Comparison of ENCODE assay signal across 8 cellular contexts in the genomic region with DNA sequence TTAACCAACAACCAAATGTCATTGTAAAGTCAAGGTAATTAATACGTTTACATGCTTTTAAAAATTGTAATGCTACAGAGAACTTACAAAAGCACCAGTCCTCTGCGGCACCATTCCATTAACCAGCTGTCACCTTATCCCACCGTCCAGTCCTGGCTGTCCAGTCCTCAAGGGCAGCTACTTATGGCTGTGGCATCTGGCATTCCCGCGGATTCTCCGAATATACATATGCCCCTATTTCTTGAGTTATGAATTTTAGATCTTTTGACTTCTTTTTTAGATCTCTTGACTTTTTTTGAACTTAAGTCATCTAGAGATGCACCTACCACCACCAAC. TPM values are rescaled to one million over a fixed set of nuclear protein-coding genes. Genes with fewer than 3 reads are reported as not detected.
DNase-seq lines count a peak whose midpoint lies in the region; ATAC-seq, FAIRE-seq and TF ChIP-seq lines count a peak whose summit lies in the region.

No MANE protein-coding gene starts in this region.

- intact Hi-C loops in K562 (cut with micrococcal nuclease): no loop called here
- intact Hi-C loops in lower lobe of right lung (cut with DNase I): no loop called here

- ATAC-seq in activated T-cell treated with anti-CD3 and anti-CD28 coated beads, Interleukin-2, amount 50 U/mL, for 4 hours: no peak
- ATAC-seq in K562: peak; percentile 39
- peak in 1 of 2 donors; percentile 20 for ATAC-seq in lower lobe of right lung
- ATAC-seq in HG03439 (IDR thresholded peaks at IDR 0.05; ENCODE audit: unreplicated experiment): no peak

- no peak for DNase-seq in activated T-cell treated with anti-CD3 and anti-CD28 coated beads, Interleukin-2, amount 50 U/mL, for 4 hours
- DNase-seq in activated T-cell treated with anti-CD3 and anti-CD28 coated beads for 4 hours: no peak
- DNase-seq in K562 (ENCODE audit: extremely low read depth in 1 of 4, low spot score in 3 of 4): no peak
- DNase-seq in lower lobe of right lung: no peak
- no peak for DNase-seq in ACHN
- no peak for DNase-seq in NAMALWA (ENCODE audit: low spot score)

- no peaks in the 10 kb centered on the region for H3K27me3 Mint-ChIP-seq in activated T-cell treated with anti-CD3 and anti-CD28 coated beads, Interleukin-2, amount 50 U/mL, for 4 hours (ENCODE audit: low read depth)

- peaks cover 20 to 21% of the 10 kb centered on the region in 2 experiments; a peak in 4 of 5 replicates for H3K4me1 ChIP-seq in K562 (replicated peaks in 1 of 2; ENCODE audit: control insufficient read depth in 2 of 2, insufficient read depth in 2 of 2, low read length in 2 of 2)
- peaks cover 22% of the 10 kb centered on the region for H3K4me1 ChIP-seq in lower lobe of right lung
- H3K4me1 ChIP-seq in urinary bladder (ENCODE audit: insufficient read depth): no peaks in the 10 kb centered on the region

- no peaks in the 10 kb centered on the region for H3K9me1 ChIP-seq in K562 (ENCODE audit: control insufficient read depth, insufficient read depth, low read length)

- no peak for TF ChIP-seq POLR2A in K562 (conservative IDR thresholded peaks at IDR 0.05)

- H3K9me3 ChIP-seq in K562 (replicated peaks; ENCODE audit: control insufficient read depth, insufficient read depth, low read depth, low read length) (no peaks in the 10 kb centered on the region), lower lobe of right lung (no peaks in the 10 kb centered on the region)

- BruUV-seq in K562 (replicated peaks; lab: Mats Ljungman, UMichigan): no TSS peak

- FAIRE-seq in K562 (lab: Jason Lieb, UNC): no peak

- H3K79me2 ChIP-seq in K562 (ENCODE audit: control insufficient read depth, insufficient read depth, low read length): peaks cover 12% of the 10 kb centered on the region; the same call in 2 of the 3 replicates

- POLR2A ChIA-PET in K562 (lab: Yijun Ruan, JAX): interaction anchor here (0.8 kb wide), 1 partner anchor 87 kb away, joined by 3 read pairs; no protein-coding TSS in a partner anchor

- H3K36me3 Mint-ChIP-seq in activated T-cell treated with anti-CD3 and anti-CD28 coated beads, Interleukin-2, amount 50 U/mL, for 4 hours (ENCODE audit: insufficient read depth): no peaks in the 10 kb centered on the region

- no peak for TF ChIP-seq CTCF in K562 (IDR thresholded peaks at IDR 0.05 in 2 of 3, conservative IDR thresholded peaks at IDR 0.05 in 1 of 3; ENCODE audit: insufficient read depth in 2 of 3, low read depth in 1 of 3, low read length in 3 of 3)
- TF ChIP-seq CTCF in lower lobe of right lung (IDR thresholded peaks at IDR 0.05): no peak

- H3K9ac ChIP-seq in K562 (ENCODE audit: insufficient read depth in 1 of 2, low read depth in 2 of 2, low read length in 2 of 2): peak overlapping the region in 1 of 2 experiments; percentile 92; a peak in 2 of 4 replicates

- no peak for TF ChIP-seq RAD21 in K562 (CRISPR knock-in tag; conservative IDR thresholded peaks at IDR 0.05 in 1 of 2, IDR thresholded peaks at IDR 0.05 in 1 of 2)

- CTCF ChIA-PET in K562 (lab: Yijun Ruan, JAX; ENCODE audit: low intra/inter-chr PET ratio): no interaction called here

- H4K20me1 ChIP-seq in K562 (replicated peaks; ENCODE audit: control insufficient read depth, insufficient read depth, low read length): peaks cover 29% of the 10 kb centered on the region

- under 1% methylated on average over 6 of the region's 6 CpGs for WGBS in K562 (ENCODE audit: insufficient coverage, low coverage, missing lambda C conversion rate)
- WGBS in urinary bladder: 16% methylated on average over 6 of the region's 6 CpGs

- no peak overlapping the region for H3K27ac ChIP-seq in K562 (ENCODE audit: extremely low read depth, low read depth, low read length)
- H3K27ac ChIP-seq in lower lobe of right lung: peak overlapping the region; percentile 67
- no peak overlapping the region for H3K27ac ChIP-seq in urinary bladder (ENCODE audit: low read depth)

- H2AFZ ChIP-seq in K562 (ENCODE audit: low read depth, low read length): peak overlapping the region; percentile 86

- no peaks in the 10 kb centered on the region for H3K36me3 ChIP-seq in K562 (ENCODE audit: control insufficient read depth, insufficient read depth, low read length)
- no peaks in the 10 kb centered on the region for H3K36me3 ChIP-seq in lower lobe of right lung
- H3K36me3 ChIP-seq in urinary bladder (ENCODE audit: insufficient read depth): no peaks in the 10 kb centered on the region

- no peaks in the 10 kb centered on the region for H3K27me3 ChIP-seq in K562 (ENCODE audit: control insufficient read depth in 2 of 2, insufficient read depth in 2 of 2, low read length in 2 of 2)
- no peaks in the 10 kb centered on the region for H3K27me3 ChIP-seq in lower lobe of right lung (ENCODE audit: low read depth)

- no peaks in the 10 kb centered on the region for H3K9me3 Mint-ChIP-seq in activated T-cell treated with anti-CD3 and anti-CD28 coated beads, Interleukin-2, amount 50 U/mL, for 4 hours

- no peak for TF ChIP-seq EP300 in K562 (IDR thresholded peaks at IDR 0.05; ENCODE audit: low read length)

- H3K4me2 ChIP-seq in K562 (ENCODE audit: insufficient read depth, low read length): peak overlapping the region; percentile 77

- H3K4me3 ChIP-seq in K562: peak overlapping the region; percentile 81
- H3K4me3 ChIP-seq in lower lobe of right lung: peak overlapping the region; percentile 81
- H3K4me3 ChIP-seq in urinary bladder (ENCODE audit: low read depth, low read length): peak overlapping the region; percentile 78

- H3K4me3 Mint-ChIP-seq in activated T-cell treated with anti-CD3 and anti-CD28 coated beads, Interleukin-2, amount 50 U/mL, for 4 hours: peak overlapping the region; percentile 78

- in situ Hi-C loops in K562 (cut with MboI) (no loop called here), ACHN (cut with HindIII; ENCODE audit: low pct_ligation_motif_present, low pct_unique_long_range_greater_than_20kb, low sequenced_read_pairs) (no loop called here)

- H3K4me1 Mint-ChIP-seq in activated T-cell treated with anti-CD3 and anti-CD28 coated beads, Interleukin-2, amount 50 U/mL, for 4 hours (ENCODE audit: low read depth): peaks cover 9% of the 10 kb centered on the region

TF ChIP-seq in K562, 482 proteins besides CTCF, POLR2A, EP300 and RAD21:
- TF ChIP-seq, protein P1, sequence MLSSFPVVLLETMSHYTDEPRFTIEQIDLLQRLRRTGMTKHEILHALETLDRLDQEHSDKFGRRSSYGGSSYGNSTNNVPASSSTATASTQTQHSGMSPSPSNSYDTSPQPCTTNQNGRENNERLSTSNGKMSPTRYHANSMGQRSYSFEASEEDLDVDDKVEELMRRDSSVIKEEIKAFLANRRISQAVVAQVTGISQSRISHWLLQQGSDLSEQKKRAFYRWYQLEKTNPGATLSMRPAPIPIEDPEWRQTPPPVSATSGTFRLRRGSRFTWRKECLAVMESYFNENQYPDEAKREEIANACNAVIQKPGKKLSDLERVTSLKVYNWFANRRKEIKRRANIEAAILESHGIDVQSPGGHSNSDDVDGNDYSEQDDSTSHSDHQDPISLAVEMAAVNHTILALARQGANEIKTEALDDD (IDR thresholded peaks at IDR 0.05): 0 out of 2 replicates have a peak, but pooled peaks have one; percentile 55
- no peak for TF ChIP-seq HOXB6 (CRISPR knock-in tag; IDR thresholded peaks at IDR 0.05; ENCODE audit: borderline replicate concordance)
- 0 out of 2 replicates have a peak, but pooled peaks have one; percentile 39 for TF ChIP-seq TEAD2 (tag; IDR thresholded peaks at IDR 0.05)
- TF ChIP-seq ZNF311 (CRISPR knock-in tag; IDR thresholded peaks at IDR 0.05): 0 out of 2 replicates have a peak, but pooled peaks have one; percentile 62
- 0 out of 2 replicates have a peak, but pooled peaks have one; percentile 9 for TF ChIP-seq ELF4 (CRISPR knock-in tag; IDR thresholded peaks at IDR 0.05)
- TF ChIP-seq ZSCAN32 (CRISPR knock-in tag; IDR thresholded peaks at IDR 0.05): peak; percentile 40; the same call in 1 of the 2 replicates
- TF ChIP-seq, protein P2, sequence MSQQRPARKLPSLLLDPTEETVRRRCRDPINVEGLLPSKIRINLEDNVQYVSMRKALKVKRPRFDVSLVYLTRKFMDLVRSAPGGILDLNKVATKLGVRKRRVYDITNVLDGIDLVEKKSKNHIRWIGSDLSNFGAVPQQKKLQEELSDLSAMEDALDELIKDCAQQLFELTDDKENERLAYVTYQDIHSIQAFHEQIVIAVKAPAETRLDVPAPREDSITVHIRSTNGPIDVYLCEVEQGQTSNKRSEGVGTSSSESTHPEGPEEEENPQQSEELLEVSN (IDR thresholded peaks at IDR 0.05; ENCODE audit: borderline replicate concordance in 1 of 2, extremely low read depth in 1 of 2, insufficient read depth in 1 of 2, insufficient read length in 1 of 2, low read depth in 1 of 2, low read length in 1 of 2, poor library complexity in 1 of 2, severe bottlenecking in 1 of 2): no peak
- no peak for TF ChIP-seq CCAR2 (IDR thresholded peaks at IDR 0.05; ENCODE audit: low read depth, low read length)
- no peak for TF ChIP-seq NR2C2 (CRISPR knock-in tag; IDR thresholded peaks at IDR 0.05)
- TF ChIP-seq NR2C2 (tag; IDR thresholded peaks at IDR 0.05): peak; percentile 47; the same call in 1 of the 2 replicates

RNA-seq across cellular contexts. Expression of a gene that starts 0.4 kb away (rescaled TPM):
- 10 to 100 TPM in 2 of 3 donors, 1 to 10 TPM in 1; 10.0 to 10.6 (median 10.4) TPM for total RNA-seq in activated T-cell treated with anti-CD3 and anti-CD28 coated beads, Interleukin-2, amount 50 U/mL, for 4 hours
- 5.8 and 16.8 TPM in 2 replicates for total RNA-seq in K562 (2011; cell fraction: chromatin; rRNA removed; ENCODE audit: low replicate concordance)
- total RNA-seq in K562 (2011; cell fraction: nucleolus; rRNA removed): 17.5 and 24.3 TPM in 2 replicates
- total RNA-seq in K562 (2011; cell fraction: nucleoplasm; rRNA removed): 15.8 and 20.2 TPM in 2 replicates
- 14.1 and 16.0 TPM in 2 replicates for total RNA-seq in K562 (2014; rRNA removed)
- 4.5 and 5.8 TPM in 2 replicates for total RNA-seq in K562 (2014; rRNA removed; fragmentation: Illumina TruSeq; extraction: Trizol)
- 9.8 and 10.8 TPM in 2 replicates for total RNA-seq in K562 (2015; rRNA removed; fragmentation: Illumina TruSeq; extraction: Trizol)
- total RNA-seq in K562 (2021): 13.1 and 13.3 TPM in 2 replicates
- polyA plus RNA-seq in K562 (2011; rRNA removed): 12.1 and 16.9 TPM in 2 replicates
- polyA plus RNA-seq in K562 (2011; cell fraction: cytosol; rRNA removed): 20.8 and 35.7 TPM in 2 replicates
- 10.2 and 14.5 TPM in 2 replicates for polyA plus RNA-seq in K562 (2011; cell fraction: nucleus; rRNA removed)
- polyA plus RNA-seq in K562 (2012): 12.2 and 18.6 TPM in 2 replicates
- 10.3 and 13.5 TPM in 2 replicates for polyA plus RNA-seq in K562 (2014; fragmentation: Illumina TruSeq; extraction: Trizol)
- polyA plus RNA-seq in K562 (2014; fragmentation: Nextera tagmentation; extraction: Ambion mirVana): 1 to 10 TPM in 1 of 2 experiments, under 1 TPM in 1; 0.65 to 1.1 TPM
- polyA plus RNA-seq in K562 (2014; rRNA removed): 11.9 and 13.9 TPM in 2 replicates
- 7.0 and 10.0 TPM in 2 replicates for polyA minus RNA-seq in K562 (2011; rRNA and poly(A)+ RNA removed)
- 9.9 and 10.3 TPM in 2 replicates for polyA minus RNA-seq in K562 (2011; cell fraction: cytosol; rRNA and poly(A)+ RNA removed)
- polyA minus RNA-seq in K562 (2011; cell fraction: nucleus; rRNA and poly(A)+ RNA removed): 3.1 and 5.0 TPM in 2 replicates
- 9.9 TPM for total RNA-seq in lower lobe of right lung
- 15.6 TPM for total RNA-seq in urinary bladder
- polyA plus RNA-seq in urinary bladder: 39.8 TPM
